In genomic region chr6:22512716-22513452, GRCh38 we compare ENCODE assay signal across 1 cellular context.
TF ChIP-seq lines count a peak whose summit lies in the region.

No MANE protein-coding gene starts in this region.

TF ChIP-seq in GM23338, 12 proteins besides CTCF, POLR2A, EP300 and RAD21:
- TF ChIP-seq ZNF462 (CRISPR knock-in tag; IDR thresholded peaks at IDR 0.05), result no peak
- TF ChIP-seq ZNF331 (CRISPR knock-in tag; IDR thresholded peaks at IDR 0.05; ENCODE audit: low read depth), result no peak
- no peak for TF ChIP-seq EZH2phosphoT487 (IDR thresholded peaks at IDR 0.05; ENCODE audit: unreplicated experiment)
- TF ChIP-seq CREB1 (CRISPR knock-in tag; IDR thresholded peaks at IDR 0.05; ENCODE audit: low read depth), result no peak
- no peak for TF ChIP-seq NANOG (IDR thresholded peaks at IDR 0.05; ENCODE audit: borderline replicate concordance)
- TF ChIP-seq STAT1 (IDR thresholded peaks at IDR 0.05; ENCODE audit: unreplicated experiment), result no peak
- TF ChIP-seq JUNB (IDR thresholded peaks at IDR 0.05; ENCODE audit: unreplicated experiment), result no peak
- TF ChIP-seq EZH2 (IDR thresholded peaks at IDR 0.05; ENCODE audit: low read depth, unreplicated experiment), result no peak
- no peak for TF ChIP-seq ETS1 (IDR thresholded peaks at IDR 0.05)
- TF ChIP-seq POLR2AphosphoS5 (IDR thresholded peaks at IDR 0.05; ENCODE audit: low read depth), result no peak
- TF ChIP-seq ZNF114 (CRISPR knock-in tag; IDR thresholded peaks at IDR 0.05), result no peak
- no peak for TF ChIP-seq REST (IDR thresholded peaks at IDR 0.05; ENCODE audit: unreplicated experiment)
